In the genomic region with DNA sequence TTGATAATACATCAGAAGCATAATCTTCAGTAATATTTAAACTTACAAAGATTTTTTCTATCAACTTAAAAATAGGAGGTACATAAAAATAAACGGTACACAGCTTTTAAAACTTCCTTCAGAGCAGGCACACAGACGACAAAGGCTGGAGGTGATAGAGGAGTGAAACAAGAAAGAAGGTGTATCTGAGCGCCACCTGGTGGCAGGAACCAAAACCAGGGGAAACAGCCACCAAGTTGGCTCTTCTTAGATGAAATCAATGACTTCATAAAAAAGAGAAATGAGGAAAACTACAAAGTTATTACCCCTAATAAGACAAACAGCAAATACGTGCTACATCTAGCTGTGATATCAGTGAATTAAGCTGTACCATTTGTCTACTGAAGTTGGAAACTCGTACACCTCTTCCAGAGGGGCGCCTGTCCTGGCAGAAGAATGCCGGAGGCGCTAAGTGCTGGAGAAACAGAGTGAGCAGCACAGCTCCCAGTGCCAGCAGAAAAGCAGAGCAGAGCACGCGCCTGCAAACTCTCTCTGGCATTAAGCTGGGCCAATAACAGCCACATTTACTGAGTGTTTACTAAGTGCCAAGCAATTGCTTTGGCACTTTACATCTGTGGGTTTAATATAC, we compare ENCODE assay signal across 8 cellular contexts.
DNase-seq lines count a peak whose midpoint lies in the region; ATAC-seq and TF ChIP-seq lines count a peak whose summit lies in the region.

No MANE protein-coding gene starts in this region.

- H3K4me2 ChIP-seq in hepatocyte: no peak overlapping the region

- no peaks in the 10 kb centered on the region for H3K9me3 ChIP-seq in hepatocyte (ENCODE audit: low read depth)

- H3K27ac ChIP-seq in hepatocyte: peak overlapping the region; percentile 72

- ATAC-seq in GM21786 (IDR thresholded peaks at IDR 0.05; ENCODE audit: unreplicated experiment): no peak
- ATAC-seq in HG03457 (IDR thresholded peaks at IDR 0.05; ENCODE audit: unreplicated experiment): no peak

- DNase-seq in GM06990 (ENCODE audit: extremely low read depth, insufficient read length) (no peak), NCI-H1417 treated with DMSO at 0.1 percent for 48 hours (lab: John Stamatoyannopoulos, UW) (peak; percentile 38), T-helper 2 cell (peak; percentile 31 to 73 (median 52)), anterior cingulate cortex (lab: John Stamatoyannopoulos, UW) (peak in 46 of 58 donors; percentile 6 to 83 (median 38)), hepatocyte (ENCODE audit: low spot score) (peak; percentile 78)
- peak; percentile 25 to 63 for DNase-seq in stimulated activated CD4-positive, alpha-beta T cell treated with anti-CD3 and anti-CD28 coated beads, Interleukin-12 subunit alpha, Interleukin-12 subunit beta, amount 100 ng/mL, for 24 hours (ENCODE audit: low read depth in 2 of 2)

- no peaks in the 10 kb centered on the region for H4K20me1 ChIP-seq in hepatocyte (ENCODE audit: insufficient read depth, poor library complexity, severe bottlenecking)

- TF ChIP-seq CTCF in GM06990 (IDR thresholded peaks at IDR 0.05; ENCODE audit: insufficient read depth, low read length, poor library complexity, severe bottlenecking) (peak; percentile 83), hepatocyte (IDR thresholded peaks at IDR 0.05; ENCODE audit: poor library complexity) (peak; percentile 92)

- H3K4me1 ChIP-seq in hepatocyte (ENCODE audit: insufficient read depth): no peaks in the 10 kb centered on the region

- H3K4me3 ChIP-seq in GM06990 (replicated peaks; ENCODE audit: low read depth, low read length): no peak overlapping the region
- no peak overlapping the region for H3K4me3 ChIP-seq in hepatocyte

- WGBS in hepatocyte (ENCODE audit: low lambda C conversion rate, missing lambda C conversion rate): 54% methylated on average over 10 of the region's 10 CpGs

- H3K79me2 ChIP-seq in hepatocyte: no peaks in the 10 kb centered on the region

- H3K9me2 ChIP-seq in hepatocyte (replicated peaks; ENCODE audit: insufficient read depth): no peaks in the 10 kb centered on the region

- H3K36me3 ChIP-seq in GM06990 (ENCODE audit: control insufficient read depth, insufficient read depth, low read length): peaks cover 36% of the 10 kb centered on the region
- no peaks in the 10 kb centered on the region for H3K36me3 ChIP-seq in hepatocyte (replicated peaks; ENCODE audit: insufficient read depth, low read depth)

- no peak overlapping the region for H2AFZ ChIP-seq in hepatocyte

- H3K27me3 ChIP-seq in GM06990 (replicated peaks; ENCODE audit: control insufficient read depth, insufficient read depth, low read length): no peaks in the 10 kb centered on the region
- H3K27me3 ChIP-seq in hepatocyte: no peaks in the 10 kb centered on the region
